Comparison of ENCODE assay signal across 8 cellular contexts in the genomic region with DNA sequence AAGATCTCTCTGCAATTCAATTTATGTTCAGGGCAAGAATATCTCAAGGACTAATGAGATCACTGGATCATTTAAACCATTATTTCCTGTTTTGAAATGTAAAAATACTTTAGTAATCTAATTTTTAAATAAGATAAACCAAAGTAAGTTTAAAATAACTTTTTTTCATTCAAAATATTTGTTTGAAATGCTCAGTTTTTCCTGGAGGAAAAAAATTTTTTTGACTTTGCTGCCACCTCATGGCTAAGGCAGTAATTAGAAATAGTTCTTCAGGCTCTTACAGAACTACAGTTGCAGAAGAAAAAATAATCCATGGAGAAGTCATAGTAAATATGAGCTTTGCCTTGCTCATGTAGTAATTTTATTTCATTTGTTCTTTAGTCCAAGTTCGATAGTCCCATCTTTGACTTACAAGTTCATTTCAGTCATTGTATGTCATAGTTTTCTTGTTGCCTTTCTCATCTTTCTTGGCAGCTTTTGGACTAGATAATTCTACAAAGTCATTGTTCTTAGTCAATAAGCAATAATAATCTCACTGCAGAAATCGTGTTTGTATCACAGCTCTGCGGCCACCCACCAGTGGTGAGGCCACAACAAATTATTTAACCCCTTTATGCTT.
DNase-seq lines count a peak whose midpoint lies in the region; ATAC-seq and TF ChIP-seq lines count a peak whose summit lies in the region.

No MANE protein-coding gene starts in this region.

- H3K4me3 ChIP-seq in NB4 (ENCODE audit: low read depth, low read length): no peak overlapping the region
- no peak overlapping the region for H3K4me3 ChIP-seq in mesenchymal stem cell (ENCODE audit: insufficient read depth in 1 of 2, low read depth in 1 of 2, low read length in 2 of 2)

- H2AFZ ChIP-seq in mesenchymal stem cell (ENCODE audit: low read depth, low read length): no peak overlapping the region

- no peak overlapping the region for H2BK5ac ChIP-seq in mesenchymal stem cell (ENCODE audit: low read depth, low read length, poor library complexity, severe bottlenecking)

- no peak overlapping the region for H2BK12ac ChIP-seq in mesenchymal stem cell (ENCODE audit: low read length in 2 of 2)

- CTCF ChIA-PET in activated naive CD4-positive, alpha-beta T cell treated with anti-CD3 and anti-CD28 coated beads, Interleukin-2, amount 10 ng/mL, durations not matched to agents 7 days and 5 days (lab: Charles Lee): interaction anchor here (0.7 to 4.6 kb wide), 23 partner anchors 12 to 665 kb away, joined by 3 to 61 read pairs (median 3); no protein-coding TSS in a partner anchor

- H3K4me1 Mint-ChIP-seq in activated naive CD4-positive, alpha-beta T cell treated with anti-CD3 and anti-CD28 coated beads, Interleukin-2, amount 10 ng/mL, durations not matched to agents 7 days and 5 days: peaks cover 35% of the 10 kb centered on the region
- H3K4me1 Mint-ChIP-seq in brain: peaks cover 24% of the 10 kb centered on the region

- no peaks in the 10 kb centered on the region for H3K9me3 Mint-ChIP-seq in activated naive CD4-positive, alpha-beta T cell treated with anti-CD3 and anti-CD28 coated beads, Interleukin-2, amount 10 ng/mL, durations not matched to agents 7 days and 5 days
- no peaks in the 10 kb centered on the region for H3K9me3 Mint-ChIP-seq in brain

- H2BK15ac ChIP-seq in mesenchymal stem cell (ENCODE audit: low read depth, poor library complexity, severe bottlenecking): no peak overlapping the region

- no peak overlapping the region for H3K4me2 ChIP-seq in mesenchymal stem cell (ENCODE audit: low read length, poor library complexity, severe bottlenecking)

- no peak overlapping the region for H3K14ac ChIP-seq in mesenchymal stem cell (ENCODE audit: low read length in 2 of 2)

- H2BK120ac ChIP-seq in mesenchymal stem cell (ENCODE audit: low read depth, low read length): no peak overlapping the region

- DNase-seq in activated naive CD4-positive, alpha-beta T cell treated with anti-CD3 and anti-CD28 coated beads, Interleukin-2, amount 10 ng/mL, durations not matched to agents 7 days and 5 days: peak; percentile 30
- no peak for DNase-seq in activated naive CD4-positive, alpha-beta T cell (lab: John Stamatoyannopoulos, UW)
- DNase-seq in NB4 (ENCODE audit: low read depth) (peak; percentile 39), mesenchymal stem cell (peak; percentile 30), COLO668 (lab: John Stamatoyannopoulos, UW; ENCODE audit: unreplicated experiment) (no peak)
- no peak for DNase-seq in activated effector memory CD4-positive, alpha-beta T cell treated with anti-CD3 and anti-CD28 coated beads, Interleukin-2, amount 50 U/mL, for 16 hours

- no peak for TF ChIP-seq POLR2A in NB4 (IDR thresholded peaks at IDR 0.05; ENCODE audit: extremely low read depth, insufficient read length)

- H3K9ac ChIP-seq in mesenchymal stem cell (ENCODE audit: low read length): no peak overlapping the region

- WGBS in mesenchymal stem cell: 0% methylated on average over 2 of the region's 3 CpGs

- peaks cover 2% of the 10 kb centered on the region for H3K36me3 Mint-ChIP-seq in activated naive CD4-positive, alpha-beta T cell treated with anti-CD3 and anti-CD28 coated beads, Interleukin-2, amount 10 ng/mL, durations not matched to agents 7 days and 5 days
- no peaks in the 10 kb centered on the region for H3K36me3 Mint-ChIP-seq in brain

- H3K23ac ChIP-seq in mesenchymal stem cell (ENCODE audit: low read length in 2 of 2): no peak overlapping the region

- no peak overlapping the region for H4K8ac ChIP-seq in mesenchymal stem cell (ENCODE audit: low read length)

- H4K91ac ChIP-seq in mesenchymal stem cell (ENCODE audit: low read length): no peak overlapping the region

- H3K27me3 Mint-ChIP-seq in activated naive CD4-positive, alpha-beta T cell treated with anti-CD3 and anti-CD28 coated beads, Interleukin-2, amount 10 ng/mL, durations not matched to agents 7 days and 5 days: no peaks in the 10 kb centered on the region
- H3K27me3 Mint-ChIP-seq in brain: no peaks in the 10 kb centered on the region

- H3K36me3 ChIP-seq in mesenchymal stem cell (ENCODE audit: control insufficient read depth in 1 of 2, insufficient read depth in 2 of 2, low read depth in 1 of 2, low read length in 2 of 2): no peaks in the 10 kb centered on the region

- no peak overlapping the region for H3K4ac ChIP-seq in mesenchymal stem cell (ENCODE audit: low read depth in 1 of 2, low read length in 2 of 2)

- H3K27ac Mint-ChIP-seq in activated naive CD4-positive, alpha-beta T cell treated with anti-CD3 and anti-CD28 coated beads, Interleukin-2, amount 10 ng/mL, durations not matched to agents 7 days and 5 days: no peak overlapping the region
- H3K27ac Mint-ChIP-seq in brain: peak overlapping the region in 2 of 5 experiments; percentile 18 to 54

- H3K9me3 ChIP-seq in mesenchymal stem cell (ENCODE audit: control insufficient read depth, low read length): no peaks in the 10 kb centered on the region

- H3K4me1 ChIP-seq in mesenchymal stem cell (ENCODE audit: control insufficient read depth, insufficient read depth, low read depth, low read length): no peaks in the 10 kb centered on the region

- no peak overlapping the region for H3K4me3 Mint-ChIP-seq in activated naive CD4-positive, alpha-beta T cell treated with anti-CD3 and anti-CD28 coated beads, Interleukin-2, amount 10 ng/mL, durations not matched to agents 7 days and 5 days
- H3K4me3 Mint-ChIP-seq in brain: no peak overlapping the region

- H3K27ac ChIP-seq in mesenchymal stem cell (ENCODE audit: low read length, poor library complexity, severe bottlenecking): no peak overlapping the region

- H3K27me3 ChIP-seq in mesenchymal stem cell (ENCODE audit: control insufficient read depth in 1 of 2, insufficient read depth in 1 of 2, low read length in 2 of 2): peaks cover 0 to 4% of the 10 kb centered on the region in 2 experiments

- no peak overlapping the region for H3K18ac ChIP-seq in mesenchymal stem cell (ENCODE audit: low read depth in 1 of 2, low read length in 2 of 2)

- no peak overlapping the region for H2AK5ac ChIP-seq in mesenchymal stem cell (ENCODE audit: low read length, severe bottlenecking)

- ATAC-seq in HG02938 (IDR thresholded peaks at IDR 0.05; ENCODE audit: unreplicated experiment): no peak

- H3K79me1 ChIP-seq in mesenchymal stem cell (replicated peaks; ENCODE audit: low read length, poor library complexity, severe bottlenecking): no peaks in the 10 kb centered on the region

- TF ChIP-seq CTCF in NB4 (IDR thresholded peaks at IDR 0.05; ENCODE audit: low read depth, low read length): peak; percentile 43
- TF ChIP-seq CTCF in brain (conservative IDR thresholded peaks at IDR 0.05): peak; percentile 83 to 86

Comparison
In these comparisons a context has a peak if more than half of its experiments do, and no peak if none do; other contexts are left out.
1. DNase-seq: peak in activated naive CD4-positive, alpha-beta T cell treated with anti-CD3 and anti-CD28 coated beads, Interleukin-2, amount 10 ng/mL, durations not matched to agents 7 days and 5 days (single experiment), NB4 (single experiment) and mesenchymal stem cell (single experiment); none in activated naive CD4-positive, alpha-beta T cell (0 of 4), activated effector memory CD4-positive, alpha-beta T cell treated with anti-CD3 and anti-CD28 coated beads, Interleukin-2, amount 50 U/mL, for 16 hours (single experiment) and COLO668 (single experiment).